Comparison of ENCODE assay signal across 14 cellular contexts in genomic region chr11:35088226-35088625, GRCh38.
DNase-seq lines count a peak whose midpoint lies in the region; ATAC-seq and TF ChIP-seq lines count a peak whose summit lies in the region.
"Had no signal": no experiment of that assay in that cellular context is flagged by ENCODE, and none has a peak within 500 bp of the region (broad histone marks: within the 10 kb centered on the region; RNA-seq: fewer than 3 reads in every experiment).

No MANE protein-coding gene starts in this region.

- DNase-seq in epithelial cell of esophagus (ENCODE audit: low read depth): peak; percentile 87
- no peak for DNase-seq in GOT3 (lab: John Stamatoyannopoulos, UW)
- no peak for DNase-seq in NOMO-1 treated with DMSO at 0.1 percent for 48 hours (lab: John Stamatoyannopoulos, UW; ENCODE audit: unreplicated experiment)
- DNase-seq in GM19238 (ENCODE audit: insufficient read length, low spot score): no peak
- DNase-seq: anterior cingulate cortex; effector memory CD8-positive, alpha-beta T cell; hypothalamus; NCI-H187 treated with DMSO at 0.1 percent for 48 hours; testis had no signal

- H4K20me1 ChIP-seq in DOHH2 (ENCODE audit: control insufficient read depth, insufficient read depth, low read depth, low read length): no peaks in the 10 kb centered on the region
- H4K20me1 ChIP-seq in Loucy (ENCODE audit: insufficient read depth, low read length, poor library complexity, severe bottlenecking): no peaks in the 10 kb centered on the region

- TF ChIP-seq CTCF in DOHH2 (IDR thresholded peaks at IDR 0.05; ENCODE audit: low read depth, low read length, poor library complexity, severe bottlenecking): no peak
- no peak for TF ChIP-seq CTCF in Loucy (conservative IDR thresholded peaks at IDR 0.05; ENCODE audit: low read length)
- no peak for TF ChIP-seq CTCF in epithelial cell of esophagus (IDR thresholded peaks at IDR 0.05; ENCODE audit: insufficient read depth, low read depth, low read length, missing control alignments)

- H3K36me3 ChIP-seq in DOHH2 (ENCODE audit: control insufficient read depth, low read length) (no peaks in the 10 kb centered on the region), Loucy (ENCODE audit: insufficient read depth, low read length) (no peaks in the 10 kb centered on the region), rectal smooth muscle tissue (ENCODE audit: control insufficient read depth, insufficient read depth, low read length) (no peaks in the 10 kb centered on the region)

- H3F3A ChIP-seq in DOHH2 (ENCODE audit: control insufficient read depth, insufficient read depth) (no peaks in the 10 kb centered on the region), Loucy (ENCODE audit: low read depth) (no peaks in the 10 kb centered on the region)

- H3K4me3 ChIP-seq in DOHH2 (ENCODE audit: low read length) (peak overlapping the region; percentile 61), Loucy (ENCODE audit: low read length, poor library complexity, severe bottlenecking) (no peak overlapping the region), epithelial cell of esophagus (ENCODE audit: low read length) (no peak overlapping the region), rectal smooth muscle tissue (ENCODE audit: low read length) (no peak overlapping the region)
- H3K4me3 ChIP-seq: GM23338, testis had no signal

- no peak overlapping the region for H3K9ac ChIP-seq in Loucy (ENCODE audit: low read depth, low read length, poor library complexity, severe bottlenecking)
- H3K9ac ChIP-seq in rectal smooth muscle tissue (ENCODE audit: low read length): no peak overlapping the region

- no peak for ATAC-seq in HG02623 (IDR thresholded peaks at IDR 0.05; ENCODE audit: unreplicated experiment)
- ATAC-seq: effector memory CD8-positive, alpha-beta T cell; GM23338 had no signal

- H3K27me3 ChIP-seq in DOHH2 (ENCODE audit: control insufficient read depth, low read length) (no peaks in the 10 kb centered on the region), Loucy (ENCODE audit: insufficient read depth, low read length, poor library complexity, severe bottlenecking) (no peaks in the 10 kb centered on the region), rectal smooth muscle tissue (ENCODE audit: control insufficient read depth, insufficient read depth, low read length) (no peaks in the 10 kb centered on the region)
- H3K27me3 ChIP-seq: testis had no signal

- H3K4me1 ChIP-seq in DOHH2 (ENCODE audit: control insufficient read depth, low read length): peaks cover 41% of the 10 kb centered on the region
- H3K4me1 ChIP-seq in Loucy (ENCODE audit: insufficient read depth, low read length, poor library complexity, severe bottlenecking): peaks cover 27% of the 10 kb centered on the region
- peaks cover 22% of the 10 kb centered on the region for H3K4me1 ChIP-seq in rectal smooth muscle tissue (ENCODE audit: control insufficient read depth, insufficient read depth, low read length)
- H3K4me1 ChIP-seq: testis had no signal

- peak overlapping the region; percentile 79; the same call in 1 of the 2 replicates for H3K4me2 ChIP-seq in DOHH2 (ENCODE audit: low read length)
- H3K4me2 ChIP-seq in Loucy (ENCODE audit: low read depth, low read length, poor library complexity, severe bottlenecking): peak overlapping the region; percentile 22
- H3K4me2 ChIP-seq: GM23338 had no signal

- H3K9me3 ChIP-seq in DOHH2 (ENCODE audit: control insufficient read depth, insufficient read depth, low read length): peaks cover 3% of the 10 kb centered on the region; the same call in 1 of the 2 replicates
- no peaks in the 10 kb centered on the region for H3K9me3 ChIP-seq in Loucy (ENCODE audit: insufficient read depth, low read depth, low read length)
- H3K9me3 ChIP-seq: testis had no signal

- H3K27ac ChIP-seq in DOHH2 (ENCODE audit: low read depth, low read length) (no peak overlapping the region), rectal smooth muscle tissue (ENCODE audit: low read depth, low read length) (peak overlapping the region; percentile 38)
- H3K27ac ChIP-seq: testis had no signal

- H3K9me2 ChIP-seq in DOHH2 (replicated peaks; ENCODE audit: control insufficient read depth, low read length) (no peaks in the 10 kb centered on the region), Loucy (replicated peaks; ENCODE audit: low read depth, low read length) (no peaks in the 10 kb centered on the region)

- H2AFZ ChIP-seq in Loucy (ENCODE audit: low read length): 0 out of 2 replicates have a peak overlapping the region, but pooled peaks have one; percentile 58
- H2AFZ ChIP-seq: GM23338 had no signal

- H3K79me2 ChIP-seq in DOHH2 (ENCODE audit: control insufficient read depth, low read length) (no peaks in the 10 kb centered on the region), Loucy (ENCODE audit: insufficient read depth, low read length) (no peaks in the 10 kb centered on the region)
